ENCODE assay signal across 28 cellular contexts in the genomic region with DNA sequence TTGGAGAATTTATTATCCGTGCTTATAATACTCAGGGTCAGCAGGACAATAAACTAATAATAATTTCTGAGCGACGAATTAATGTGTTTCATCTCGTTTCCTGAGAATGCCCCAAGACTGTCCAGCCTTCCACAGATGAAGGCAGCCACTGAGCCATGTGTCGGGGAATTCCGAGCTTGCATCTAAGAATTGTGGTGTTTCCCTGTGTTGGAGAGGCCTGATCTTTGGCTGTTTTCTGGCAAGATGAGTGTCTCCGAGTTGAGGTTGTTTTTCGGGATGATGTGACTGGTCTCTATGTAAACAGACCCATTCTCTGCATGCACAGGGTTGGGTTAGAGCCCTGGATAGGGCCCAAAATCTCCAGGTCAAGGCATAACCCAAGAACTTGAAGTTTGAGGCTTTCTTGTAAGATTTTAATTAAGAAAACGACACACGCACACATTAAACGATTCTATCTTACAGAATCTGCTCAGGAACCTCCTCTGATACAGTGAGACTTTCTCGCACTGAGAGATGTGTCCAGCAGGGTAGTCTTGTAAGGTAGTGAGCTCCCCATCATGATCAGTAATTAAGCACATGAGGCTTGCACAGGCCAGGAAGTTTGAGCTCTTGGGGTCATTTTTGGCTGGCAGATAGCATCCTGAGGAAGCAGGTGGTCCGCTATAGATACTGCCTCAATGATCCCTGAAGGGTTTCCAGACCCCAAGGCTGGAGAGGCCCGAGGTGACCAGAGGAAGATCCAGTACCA. TPM values are rescaled to one million over a fixed set of nuclear protein-coding genes. Genes with fewer than 3 reads are reported as not detected.
"Had no signal": no experiment of that assay in that cellular context is flagged by ENCODE, and none has a peak within 500 bp of the region (broad histone marks: within the 10 kb centered on the region; RNA-seq: fewer than 3 reads in every experiment).

No MANE protein-coding gene starts in this region.

- H2AFZ ChIP-seq: parathyroid adenoma had no signal

- H3K79me2 ChIP-seq: parathyroid adenoma had no signal

- ATAC-seq: foreskin keratinocyte; gastroesophageal sphincter; heart right ventricle; left ventricle myocardium superior; mucosa of descending colon; natural killer cell treated with Interleukin-12 subunit alpha and Interleukin-12 subunit beta and Interleukin-15 and Interleukin-18, amount 100 ng/mL, for 72 hours; right lobe of liver; stimulated activated effector memory CD8-positive, alpha-beta T cell treated with anti-CD3 and anti-CD28 coated beads, Interleukin-12 subunit alpha, Interleukin-12 subunit beta, amount 100 ng/mL, for 72 hours had no signal

- H3K9ac ChIP-seq: parathyroid adenoma had no signal

- H3K9me3 ChIP-seq: colonic mucosa, gastroesophageal sphincter, heart right ventricle, mucosa of descending colon, right lobe of liver, stomach, testis, tibial artery had no signal

- H3K36me3 Mint-ChIP-seq: memory B cell; naive B cell; natural killer cell treated with Interleukin-12 subunit alpha and Interleukin-12 subunit beta and Interleukin-15 and Interleukin-18, amount 100 ng/mL, for 72 hours; stimulated activated effector memory CD8-positive, alpha-beta T cell treated with anti-CD3 and anti-CD28 coated beads, Interleukin-12 subunit alpha, Interleukin-12 subunit beta, amount 100 ng/mL, for 72 hours; type B pancreatic cell had no signal

- H3K27ac ChIP-seq: colonic mucosa, foreskin keratinocyte, gastroesophageal sphincter, heart right ventricle, parathyroid adenoma, right lobe of liver, testis, tibial artery had no signal

- DNase-seq: colonic mucosa; effector memory CD4-positive, alpha-beta T cell; foreskin keratinocyte; heart right ventricle; hippocampal formation; left ventricle myocardium superior; mucosa of descending colon; naive B cell; right lobe of liver; stimulated activated CD4-positive, alpha-beta T cell treated with anti-CD3 and anti-CD28 coated beads, Interleukin-2, amount 100 ng/mL, for 24 hours; stimulated activated CD4-positive, alpha-beta T cell treated with anti-CD3 and anti-CD28 coated beads, Interleukin-4, amount 100 ng/mL, for 24 hours; stimulated activated naive CD4-positive, alpha-beta T cell treated with Interleukin-2 at 50 U/mL for 16 hours; stomach; substantia nigra; testis had no signal

- H3K4me2 ChIP-seq: smooth muscle cell had no signal

- H3K9me3 Mint-ChIP-seq: central memory CD8-positive, alpha-beta T cell; dendritic cell treated with granulocyte-macrophage colony-stimulating factor and Interleukin-4, amounts not matched to agents 40 ng/mL and 50 ng/mL, for 4 days; memory B cell; naive B cell; natural killer cell treated with Interleukin-12 subunit alpha and Interleukin-12 subunit beta and Interleukin-15 and Interleukin-18, amount 100 ng/mL, for 72 hours; neural crest cell; stimulated activated effector memory CD8-positive, alpha-beta T cell treated with anti-CD3 and anti-CD28 coated beads, Interleukin-12 subunit alpha, Interleukin-12 subunit beta, amount 100 ng/mL, for 72 hours; type B pancreatic cell had no signal

- H3K4me3 Mint-ChIP-seq: central memory CD8-positive, alpha-beta T cell; dendritic cell treated with granulocyte-macrophage colony-stimulating factor and Interleukin-4, amounts not matched to agents 40 ng/mL and 50 ng/mL, for 4 days; memory B cell; naive B cell; natural killer cell treated with Interleukin-12 subunit alpha and Interleukin-12 subunit beta and Interleukin-15 and Interleukin-18, amount 100 ng/mL, for 72 hours; neural crest cell; stimulated activated effector memory CD8-positive, alpha-beta T cell treated with anti-CD3 and anti-CD28 coated beads, Interleukin-12 subunit alpha, Interleukin-12 subunit beta, amount 100 ng/mL, for 72 hours; type B pancreatic cell had no signal

- H3K4me1 Mint-ChIP-seq: central memory CD8-positive, alpha-beta T cell; memory B cell; naive B cell; stimulated activated effector memory CD8-positive, alpha-beta T cell treated with anti-CD3 and anti-CD28 coated beads, Interleukin-12 subunit alpha, Interleukin-12 subunit beta, amount 100 ng/mL, for 72 hours had no signal

- H3K27me3 ChIP-seq: colonic mucosa, right lobe of liver, testis, tibial artery had no signal

- FAIRE-seq: islet of Langerhans had no signal

- H3K4me1 ChIP-seq: colonic mucosa, foreskin keratinocyte had no signal

- H3K4me3 ChIP-seq: colonic mucosa, gastroesophageal sphincter, heart right ventricle, lung, mucosa of descending colon, right lobe of liver, smooth muscle cell, stomach, testis, tibial artery had no signal

- H3K36me3 ChIP-seq: colonic mucosa, gastroesophageal sphincter, right lobe of liver, stomach, tibial artery had no signal

RNA-seq across cellular contexts. Expression of gene FGD5, which starts 14.4 kb away (rescaled TPM):
- total RNA-seq: foreskin keratinocyte; natural killer cell treated with Interleukin-12 subunit alpha and Interleukin-12 subunit beta and Interleukin-15 and Interleukin-18, amount 100 ng/mL, for 72 hours had no signal
- polyA plus RNA-seq: foreskin keratinocyte had no signal
